ENCODE assay signal across 13 cellular contexts in the genomic region with DNA sequence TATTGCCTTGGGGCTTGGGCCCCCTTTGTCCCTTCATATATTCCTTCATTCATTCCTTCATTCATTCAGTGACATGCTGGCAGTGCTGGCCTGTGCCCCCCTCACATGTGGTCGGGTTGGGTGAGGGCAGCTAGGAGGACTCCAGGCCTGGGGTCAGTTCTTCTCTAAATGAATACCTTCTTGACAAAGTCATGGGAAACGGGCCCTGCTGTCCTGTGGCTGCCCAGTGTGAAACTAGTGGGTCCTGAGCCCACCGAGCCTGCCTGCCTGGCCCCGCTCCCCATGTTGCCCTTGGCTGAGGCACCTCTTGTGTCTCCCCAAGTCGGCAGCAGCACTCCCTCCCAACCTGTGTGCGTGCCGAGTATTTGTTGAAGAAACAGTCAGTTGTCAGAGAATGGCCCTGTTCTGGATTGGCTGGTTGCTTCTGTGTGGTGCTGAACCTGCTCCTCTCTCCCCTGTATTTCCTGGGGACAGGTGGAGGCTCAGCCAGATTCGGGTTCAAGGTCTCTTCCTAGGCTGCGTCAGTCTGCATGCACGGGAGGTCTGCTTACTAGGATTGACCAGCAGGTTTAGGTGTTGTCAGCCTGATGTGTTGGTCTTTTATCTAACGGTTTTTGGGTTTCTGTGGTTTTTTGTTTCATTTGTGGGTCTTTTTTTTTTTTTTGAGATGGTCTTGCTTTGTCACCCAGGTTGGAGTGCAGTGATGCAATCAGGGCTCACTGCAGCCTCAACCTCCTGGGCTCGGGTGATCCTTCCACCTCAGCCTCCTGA. TPM values are rescaled to one million over a fixed set of nuclear protein-coding genes. Genes with fewer than 3 reads are reported as not detected.
A peak's percentile ranks its signal among the peaks of the same experiment; 100 is the strongest.
DNase-seq lines count a peak whose midpoint lies in the region; ATAC-seq, FAIRE-seq and TF ChIP-seq lines count a peak whose summit lies in the region.
"Had no signal": no experiment of that assay in that cellular context is flagged by ENCODE, and none has a peak within 500 bp of the region (broad histone marks: within the 10 kb centered on the region; RNA-seq: fewer than 3 reads in every experiment).

No MANE protein-coding gene starts in this region.

- peak overlapping the region; percentile 94 for H3K27ac Mint-ChIP-seq in activated naive CD4-positive, alpha-beta T cell treated with anti-CD3 and anti-CD28 coated beads, Interleukin-2, amount 10 ng/mL, durations not matched to agents 7 days and 5 days
- peak overlapping the region; percentile 53 for H3K27ac Mint-ChIP-seq in astrocyte (ENCODE audit: unreplicated experiment)

- peaks cover 3% of the 10 kb centered on the region; the same call in 1 of the 2 replicates for H3F3A ChIP-seq in MM.1S (ENCODE audit: insufficient read depth, low read length)

- no peak for FAIRE-seq in astrocyte (lab: Jason Lieb, UNC)
- FAIRE-seq in small intestine (lab: Jason Lieb, UNC): no peak

- no peaks in the 10 kb centered on the region for H3K27me3 ChIP-seq in MM.1S (replicated peaks; ENCODE audit: insufficient read depth, low read length)
- no peaks in the 10 kb centered on the region for H3K27me3 ChIP-seq in astrocyte (ENCODE audit: insufficient read depth, low read length)
- H3K27me3 ChIP-seq in small intestine (ENCODE audit: control insufficient read depth in 2 of 2, insufficient read depth in 2 of 2, low read length in 2 of 2): no peaks in the 10 kb centered on the region

- peaks cover 67% of the 10 kb centered on the region for H3K4me1 Mint-ChIP-seq in activated naive CD4-positive, alpha-beta T cell treated with anti-CD3 and anti-CD28 coated beads, Interleukin-2, amount 10 ng/mL, durations not matched to agents 7 days and 5 days
- peaks cover 9% of the 10 kb centered on the region for H3K4me1 Mint-ChIP-seq in astrocyte (ENCODE audit: low read depth, unreplicated experiment)

- H3K27ac ChIP-seq in MM.1S (ENCODE audit: low read length) (peak overlapping the region; percentile 16; the same call in 1 of the 2 replicates), astrocyte (ENCODE audit: low read depth, low read length) (no peak overlapping the region), small intestine (ENCODE audit: low read depth in 1 of 2, low read length in 1 of 2) (no peak overlapping the region)

- ATAC-seq in HG03442 (IDR thresholded peaks at IDR 0.05; ENCODE audit: unreplicated experiment): no peak
- ATAC-seq in GM21528 (IDR thresholded peaks at IDR 0.05; ENCODE audit: low FRiP score, unreplicated experiment): no peak

- no peak for TF ChIP-seq POLR2A in erythroblast (IDR thresholded peaks at IDR 0.05; ENCODE audit: low read length)

- 41 to 59% (median 46%) methylated on average over 12 of the region's 12 CpGs for WGBS in small intestine, 3 donors

- H3K79me2 ChIP-seq in MM.1S (ENCODE audit: low read length) (no peaks in the 10 kb centered on the region), astrocyte (ENCODE audit: insufficient read depth, low read length) (no peaks in the 10 kb centered on the region)

- H3K4me3 Mint-ChIP-seq in activated naive CD4-positive, alpha-beta T cell treated with anti-CD3 and anti-CD28 coated beads, Interleukin-2, amount 10 ng/mL, durations not matched to agents 7 days and 5 days: peak overlapping the region; percentile 26
- H3K4me3 Mint-ChIP-seq in astrocyte (ENCODE audit: unreplicated experiment): no peak overlapping the region

- peak; percentile 47 for DNase-seq in activated naive CD4-positive, alpha-beta T cell treated with anti-CD3 and anti-CD28 coated beads, Interleukin-2, amount 10 ng/mL, durations not matched to agents 7 days and 5 days
- DNase-seq in activated naive CD4-positive, alpha-beta T cell treated with Interleukin-2 at 50 U/mL for 16 hours: no peak
- DNase-seq in MM.1S: peak; percentile 60
- DNase-seq in astrocyte (ENCODE audit: low read depth): no peak
- DNase-seq in small intestine: peak; percentile 34
- DNase-seq in erythroblast (lab: John Stamatoyannopoulos, UW): no peak
- DNase-seq: activated CD4-positive, CD25-positive, alpha-beta regulatory T cell treated with anti-CD3 and anti-CD28 coated beads, Interleukin-2, amount 50 U/mL, for 72 hours; amniotic stem cell; NCI-H526 treated with DMSO at 0.1 percent for 48 hours; occipital lobe had no signal

- H3K9ac ChIP-seq in MM.1S (ENCODE audit: low read length) (no peak overlapping the region), astrocyte (ENCODE audit: low read length) (no peak overlapping the region)

- no peaks in the 10 kb centered on the region for H3K36me3 ChIP-seq in MM.1S (replicated peaks; ENCODE audit: insufficient read depth, low read length)
- H3K36me3 ChIP-seq in astrocyte (ENCODE audit: insufficient read depth, low read length): peaks cover 6% of the 10 kb centered on the region
- peaks cover 5% of the 10 kb centered on the region in 2 donors for H3K36me3 ChIP-seq in small intestine (ENCODE audit: control insufficient read depth in 2 of 2, insufficient read depth in 2 of 2, low read length in 2 of 2)

- no peaks in the 10 kb centered on the region for H3K27me3 Mint-ChIP-seq in activated naive CD4-positive, alpha-beta T cell treated with anti-CD3 and anti-CD28 coated beads, Interleukin-2, amount 10 ng/mL, durations not matched to agents 7 days and 5 days
- no peaks in the 10 kb centered on the region for H3K27me3 Mint-ChIP-seq in astrocyte (ENCODE audit: low read depth, unreplicated experiment)

- H3K9me3 ChIP-seq in MM.1S (replicated peaks; ENCODE audit: insufficient read depth, low read length) (no peaks in the 10 kb centered on the region), astrocyte (ENCODE audit: insufficient read depth, low read depth, low read length) (no peaks in the 10 kb centered on the region), small intestine (ENCODE audit: control insufficient read depth, low read depth) (no peaks in the 10 kb centered on the region)

- peaks cover 32% of the 10 kb centered on the region for H3K36me3 Mint-ChIP-seq in activated naive CD4-positive, alpha-beta T cell treated with anti-CD3 and anti-CD28 coated beads, Interleukin-2, amount 10 ng/mL, durations not matched to agents 7 days and 5 days
- H3K36me3 Mint-ChIP-seq in astrocyte (ENCODE audit: low read depth, unreplicated experiment): peaks cover 18% of the 10 kb centered on the region

- no peaks in the 10 kb centered on the region for H3K9me3 Mint-ChIP-seq in activated naive CD4-positive, alpha-beta T cell treated with anti-CD3 and anti-CD28 coated beads, Interleukin-2, amount 10 ng/mL, durations not matched to agents 7 days and 5 days
- H3K9me3 Mint-ChIP-seq in astrocyte (ENCODE audit: unreplicated experiment): no peaks in the 10 kb centered on the region

- H3K4me3 ChIP-seq in MM.1S (ENCODE audit: low read length) (no peak overlapping the region), astrocyte (ENCODE audit: insufficient read depth, low read depth, low read length) (no peak overlapping the region), small intestine (ENCODE audit: low read depth in 1 of 2, low read length in 2 of 2) (no peak overlapping the region)

- CTCF ChIA-PET in activated naive CD4-positive, alpha-beta T cell treated with anti-CD3 and anti-CD28 coated beads, Interleukin-2, amount 10 ng/mL, durations not matched to agents 7 days and 5 days (lab: Charles Lee): interaction anchor here (1.3 to 2.7 kb wide), 3 partner anchors 18 to 85 kb away, joined by 3 to 12 read pairs (median 6); no protein-coding TSS in a partner anchor

- H2AFZ ChIP-seq in MM.1S (ENCODE audit: low read length) (no peak overlapping the region), astrocyte (ENCODE audit: low read depth, low read length) (no peak overlapping the region)

- H3K4me1 ChIP-seq in MM.1S (ENCODE audit: low read length) (peaks cover 21% of the 10 kb centered on the region), astrocyte (ENCODE audit: insufficient read depth, low read length) (no peaks in the 10 kb centered on the region), small intestine (ENCODE audit: control insufficient read depth in 2 of 2, insufficient read depth in 1 of 2, low read depth in 1 of 2, low read length in 1 of 2) (peaks cover 2% of the 10 kb centered on the region in 2 donors)

- TF ChIP-seq CTCF in MM.1S (IDR thresholded peaks at IDR 0.05; ENCODE audit: low read length) (no peak), astrocyte (IDR thresholded peaks at IDR 0.05; ENCODE audit: insufficient read depth, low read depth, low read length) (no peak)

- H3K4me2 ChIP-seq in MM.1S (ENCODE audit: low read depth, low read length) (no peak overlapping the region), astrocyte (ENCODE audit: low read length) (no peak overlapping the region)

- H4K20me1 ChIP-seq in MM.1S (ENCODE audit: insufficient read depth, low read length) (no peaks in the 10 kb centered on the region), astrocyte (ENCODE audit: insufficient read depth, low read length) (no peaks in the 10 kb centered on the region)

- no peaks in the 10 kb centered on the region for H3K9me2 ChIP-seq in MM.1S (replicated peaks; ENCODE audit: insufficient read depth, low read length)

RNA-seq across cellular contexts. Expression of a gene that starts 3.0 kb away (rescaled TPM):
- total RNA-seq in astrocyte: 2.3 and 3.4 TPM in 2 replicates
- 1 to 10 TPM; 2.8 to 7.4 (median 3.2) TPM for polyA plus RNA-seq in small intestine
- total RNA-seq: occipital lobe, SK-MEL-5 had no signal

RNA-seq across cellular contexts. Expression of a gene that starts 27.9 kb away (rescaled TPM):
- total RNA-seq in astrocyte: 46.4 and 49.9 TPM in 2 replicates
- 10 to 100 TPM; 37.3 to 54.6 (median 47.3) TPM for polyA plus RNA-seq in small intestine

Comparison
In these comparisons a context has a peak if more than half of its experiments do, and no peak if none do; other contexts are left out.
1. DNase-seq: peak in activated naive CD4-positive, alpha-beta T cell treated with anti-CD3 and anti-CD28 coated beads, Interleukin-2, amount 10 ng/mL, durations not matched to agents 7 days and 5 days (single experiment), MM.1S (single experiment) and small intestine (single experiment); none in activated naive CD4-positive, alpha-beta T cell treated with Interleukin-2 at 50 U/mL for 16 hours (single experiment), astrocyte (single experiment) and erythroblast (0 of 2).